Comparison of ENCODE assay signal across 27 cellular contexts in genomic region chr4:108601517-108601916, GRCh38. TPM values are rescaled to one million over a fixed set of nuclear protein-coding genes. Genes with fewer than 3 reads are reported as not detected.
DNase-seq lines count a peak whose midpoint lies in the region; ATAC-seq and TF ChIP-seq lines count a peak whose summit lies in the region.
"Had no signal": no experiment of that assay in that cellular context is flagged by ENCODE, and none has a peak within 500 bp of the region (broad histone marks: within the 10 kb centered on the region; RNA-seq: fewer than 3 reads in every experiment).

No MANE protein-coding gene starts in this region.

- peak; percentile 40 for DNase-seq in activated CD4-positive, alpha-beta T cell treated with anti-CD3 and anti-CD28 coated beads for 36 hours
- no peak for DNase-seq in activated CD4-positive, alpha-beta T cell treated with anti-CD3 and anti-CD28 coated beads for 48 hours
- peak in 2 of 3 donors; percentile 21 to 28 for DNase-seq in CD4-positive, CD25-positive, alpha-beta regulatory T cell
- DNase-seq in central memory CD4-positive, alpha-beta T cell, result peak; percentile 31
- DNase-seq in foreskin fibroblast, result no peak
- DNase-seq: activated T-cell treated with anti-CD3 and anti-CD28 coated beads, Interleukin-2, amount 50 U/mL, for 24 hours; aorta; effector memory CD4-positive, alpha-beta T cell; erythroblast; glutamatergic neuron; left colon; NCI-H1436; NCI-H2081 treated with DMSO at 0.1 percent for 48 hours; NCI-H226; NCI-H69; PC-9; Right ventricle myocardium superior; tibial artery had no signal

- H3K9me3 Mint-ChIP-seq in activated CD4-positive, alpha-beta T cell treated with anti-CD3 and anti-CD28 coated beads for 36 hours (ENCODE audit: low read depth), result peaks cover 2% of the 10 kb centered on the region
- H3K9me3 Mint-ChIP-seq in CD4-positive, CD25-positive, alpha-beta regulatory T cell, result no peaks in the 10 kb centered on the region
- H3K9me3 Mint-ChIP-seq: activated T-cell treated with anti-CD3 and anti-CD28 coated beads, Interleukin-2, amount 50 U/mL, for 24 hours had no signal

- ATAC-seq in activated CD4-positive, alpha-beta T cell treated with anti-CD3 and anti-CD28 coated beads for 36 hours, result peak; percentile 57
- ATAC-seq in CD4-positive, CD25-positive, alpha-beta regulatory T cell (ENCODE audit: low read depth in 2 of 2), result peak; percentile 58 to 59
- ATAC-seq in GM21619 (IDR thresholded peaks at IDR 0.05; ENCODE audit: unreplicated experiment) (no peak), HG02840 (IDR thresholded peaks at IDR 0.05; ENCODE audit: low FRiP score, unreplicated experiment) (no peak)
- ATAC-seq: left colon had no signal

- POLR2A ChIA-PET in activated CD4-positive, alpha-beta T cell treated with anti-CD3 and anti-CD28 coated beads for 36 hours (lab: Charles Lee), result no interaction called here

- H3K27ac ChIP-seq in CD4-positive, CD25-positive, alpha-beta regulatory T cell (ENCODE audit: insufficient read depth, low read length, poor library complexity, severe bottlenecking), result no peak overlapping the region
- peak overlapping the region; percentile 70 for H3K27ac ChIP-seq in KOPT-K1 (ENCODE audit: low read depth, low read length, poor library complexity, severe bottlenecking)
- H3K27ac ChIP-seq: C4-2B, cardiac muscle cell, coronary artery, HL-60, KMS-11, PC-9, tibial artery, vagina had no signal

- H3K27ac Mint-ChIP-seq in activated CD4-positive, alpha-beta T cell treated with anti-CD3 and anti-CD28 coated beads for 36 hours, result peak overlapping the region; percentile 13
- H3K27ac Mint-ChIP-seq in CD4-positive, CD25-positive, alpha-beta regulatory T cell, result peak overlapping the region in 2 of 3 donors; percentile 49 to 83
- H3K27ac Mint-ChIP-seq: activated T-cell treated with anti-CD3 and anti-CD28 coated beads, Interleukin-2, amount 50 U/mL, for 24 hours had no signal

- H3K9me3 ChIP-seq in CD4-positive, CD25-positive, alpha-beta regulatory T cell (ENCODE audit: control insufficient read depth in 2 of 2, low read length in 2 of 2), result no peaks in the 10 kb centered on the region
- peaks cover 3% of the 10 kb centered on the region for H3K9me3 ChIP-seq in KOPT-K1 (ENCODE audit: insufficient read depth, low read length, poor library complexity, severe bottlenecking)
- H3K9me3 ChIP-seq: vagina had no signal

- H3K36me3 ChIP-seq in CD4-positive, CD25-positive, alpha-beta regulatory T cell (ENCODE audit: control insufficient read depth, insufficient read depth, low read length), result no peaks in the 10 kb centered on the region
- no peaks in the 10 kb centered on the region for H3K36me3 ChIP-seq in KOPT-K1 (ENCODE audit: insufficient read depth, low read length)
- H3K36me3 ChIP-seq: cardiac muscle cell, tibial artery, vagina had no signal

- H3K4me3 ChIP-seq in CD4-positive, CD25-positive, alpha-beta regulatory T cell (ENCODE audit: low read depth, low read length), result no peak overlapping the region
- no peak overlapping the region for H3K4me3 ChIP-seq in foreskin fibroblast (ENCODE audit: low read depth in 1 of 2, low read length in 2 of 2)
- H3K4me3 ChIP-seq: cardiac muscle cell, coronary artery, PC-9, tibial artery, vagina had no signal

- H3K4me3 Mint-ChIP-seq in activated CD4-positive, alpha-beta T cell treated with anti-CD3 and anti-CD28 coated beads for 36 hours, result no peak overlapping the region
- peak overlapping the region in 2 of 4 donors; percentile 17 to 29 for H3K4me3 Mint-ChIP-seq in CD4-positive, CD25-positive, alpha-beta regulatory T cell
- H3K4me3 Mint-ChIP-seq: activated T-cell treated with anti-CD3 and anti-CD28 coated beads, Interleukin-2, amount 50 U/mL, for 24 hours had no signal

- peaks cover 13% of the 10 kb centered on the region for H3K4me1 ChIP-seq in CD4-positive, CD25-positive, alpha-beta regulatory T cell (ENCODE audit: control insufficient read depth, insufficient read depth, low read length, poor library complexity, severe bottlenecking)
- H3K4me1 ChIP-seq: tibial artery, vagina had no signal

- peaks cover 5% of the 10 kb centered on the region for H3K36me3 Mint-ChIP-seq in activated CD4-positive, alpha-beta T cell treated with anti-CD3 and anti-CD28 coated beads for 36 hours (ENCODE audit: low read depth)
- H3K36me3 Mint-ChIP-seq in CD4-positive, CD25-positive, alpha-beta regulatory T cell, result peaks cover 8% of the 10 kb centered on the region

- H3K4me1 Mint-ChIP-seq in activated CD4-positive, alpha-beta T cell treated with anti-CD3 and anti-CD28 coated beads for 36 hours, result peaks cover 16% of the 10 kb centered on the region
- H3K4me1 Mint-ChIP-seq in CD4-positive, CD25-positive, alpha-beta regulatory T cell, result peaks cover 9 to 24% (median 17%) of the 10 kb centered on the region in 4 donors

- CTCF ChIA-PET in activated CD4-positive, alpha-beta T cell treated with anti-CD3 and anti-CD28 coated beads for 36 hours (lab: Charles Lee), result no interaction called here

- no peak for TF ChIP-seq CTCF in foreskin fibroblast (IDR thresholded peaks at IDR 0.05; ENCODE audit: low read depth, low read length)

- H3K27me3 Mint-ChIP-seq in activated CD4-positive, alpha-beta T cell treated with anti-CD3 and anti-CD28 coated beads for 36 hours, result no peaks in the 10 kb centered on the region
- no peaks in the 10 kb centered on the region for H3K27me3 Mint-ChIP-seq in CD4-positive, CD25-positive, alpha-beta regulatory T cell
- H3K27me3 Mint-ChIP-seq: activated T-cell treated with anti-CD3 and anti-CD28 coated beads, Interleukin-2, amount 50 U/mL, for 24 hours had no signal

- H3K27me3 ChIP-seq in CD4-positive, CD25-positive, alpha-beta regulatory T cell (ENCODE audit: control insufficient read depth, insufficient read depth, low read length), result no peaks in the 10 kb centered on the region
- H3K27me3 ChIP-seq: cardiac muscle cell, tibial artery, vagina had no signal

- intact Hi-C loops in activated CD4-positive, alpha-beta T cell treated with anti-CD3 and anti-CD28 coated beads for 36 hours (cut with DNase I, micrococcal nuclease), result no loop called here

RNA-seq across cellular contexts. Expression of gene RPL34, which starts 18.9 kb away (rescaled TPM):
- total RNA-seq in activated CD4-positive, alpha-beta T cell treated with anti-CD3 and anti-CD28 coated beads for 36 hours, result 1,000 to 10,000 TPM; 1,121 to 1,847 TPM
- total RNA-seq in CD4-positive, CD25-positive, alpha-beta regulatory T cell, result 2,139 TPM
- polyA plus RNA-seq in CD4-positive, CD25-positive, alpha-beta regulatory T cell, result 1,000 to 10,000 TPM; 3,522 to 5,218 (median 4,285) TPM

RNA-seq across cellular contexts. Expression of gene OSTC, which starts 48.9 kb away (rescaled TPM):
- total RNA-seq in activated CD4-positive, alpha-beta T cell treated with anti-CD3 and anti-CD28 coated beads for 36 hours, result 10 to 100 TPM; 50.5 to 78.5 TPM
- 30.9 TPM for total RNA-seq in CD4-positive, CD25-positive, alpha-beta regulatory T cell
- polyA plus RNA-seq in CD4-positive, CD25-positive, alpha-beta regulatory T cell, result 100 to 1,000 TPM; 107 to 119 (median 116) TPM

Comparison
In these comparisons a context has a peak if more than half of its experiments do, and no peak if none do; other contexts are left out.
1. DNase-seq: peak in activated CD4-positive, alpha-beta T cell treated with anti-CD3 and anti-CD28 coated beads for 36 hours (single experiment), CD4-positive, CD25-positive, alpha-beta regulatory T cell (2 of 3) and central memory CD4-positive, alpha-beta T cell (single experiment); none in activated CD4-positive, alpha-beta T cell treated with anti-CD3 and anti-CD28 coated beads for 48 hours (single experiment) and foreskin fibroblast (0 of 2).
2. ATAC-seq: peak in activated CD4-positive, alpha-beta T cell treated with anti-CD3 and anti-CD28 coated beads for 36 hours (single experiment) and CD4-positive, CD25-positive, alpha-beta regulatory T cell (2 of 2); none in GM21619 (single experiment) and HG02840 (single experiment).